9 cellular contexts compared by ENCODE assay signal in the genomic region with DNA sequence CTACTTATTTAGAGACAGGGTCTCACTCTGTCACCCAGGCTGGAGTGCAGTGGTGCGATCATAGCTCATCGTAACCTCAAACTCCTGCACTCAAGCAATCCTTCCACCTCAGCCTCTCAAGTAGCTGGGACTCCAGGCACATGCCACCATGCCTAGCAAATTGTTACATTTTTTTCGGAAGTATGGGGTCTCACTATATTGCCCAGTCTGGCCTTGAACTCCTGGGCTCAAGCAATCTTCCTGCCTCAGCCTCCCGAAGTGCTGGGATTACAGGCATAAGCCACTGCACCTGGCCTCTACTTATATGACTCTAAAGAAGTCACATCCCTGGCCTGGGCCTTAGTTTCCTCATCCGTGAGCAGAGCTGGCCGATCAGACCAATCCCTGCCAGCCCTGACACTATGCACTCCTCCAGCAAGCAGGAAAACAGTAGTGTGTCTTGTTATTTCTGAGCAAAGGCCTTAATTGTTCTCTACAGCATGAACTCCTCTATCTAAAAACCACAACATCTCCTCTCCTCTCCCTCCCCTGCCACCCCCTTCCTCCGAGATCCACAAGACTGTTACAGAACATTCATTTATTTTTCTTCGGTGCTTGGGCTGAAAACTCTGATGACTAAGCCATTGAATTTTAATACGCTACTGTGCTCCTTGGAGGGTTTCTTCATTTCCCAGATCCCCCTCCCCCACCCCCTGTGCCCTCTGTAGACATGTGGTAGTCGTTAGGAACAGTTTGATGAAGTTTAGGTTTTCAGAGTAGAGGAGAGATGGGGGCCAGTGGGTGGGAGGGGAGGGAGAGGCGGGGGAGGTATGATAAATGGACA.
DNase-seq lines count a peak whose midpoint lies in the region; ATAC-seq and TF ChIP-seq lines count a peak whose summit lies in the region.
"Had no signal": no experiment of that assay in that cellular context is flagged by ENCODE, and none has a peak within 500 bp of the region (broad histone marks: within the 10 kb centered on the region; RNA-seq: fewer than 3 reads in every experiment).

No MANE protein-coding gene starts in this region.

- no peaks in the 10 kb centered on the region for H3K36me3 Mint-ChIP-seq in activated T-cell treated with anti-CD3 and anti-CD28 coated beads, Interleukin-2, amount 50 U/mL, for 24 hours (ENCODE audit: low read depth)
- no peaks in the 10 kb centered on the region for H3K36me3 Mint-ChIP-seq in activated T-helper 2 cell treated with anti-CD3 and anti-CD28 coated beads, Interferon-gamma antibody, Interleukin-2, Interleukin-4, amounts not matched to agents 10 μg/mL and 5 μg/mL and 100 μg/mL, durations not matched to agents 14 hours and 24 hours and 36 hours (ENCODE audit: low read depth)
- no peaks in the 10 kb centered on the region for H3K36me3 Mint-ChIP-seq in type B pancreatic cell
- H3K36me3 Mint-ChIP-seq in effector memory CD8-positive, alpha-beta T cell (ENCODE audit: insufficient read depth): no peaks in the 10 kb centered on the region

- no peak for TF ChIP-seq CTCF in type B pancreatic cell (conservative IDR thresholded peaks at IDR 0.05)

- no peaks in the 10 kb centered on the region for H3K27me3 Mint-ChIP-seq in activated T-cell treated with anti-CD3 and anti-CD28 coated beads, Interleukin-2, amount 50 U/mL, for 24 hours
- H3K27me3 Mint-ChIP-seq in activated T-helper 2 cell treated with anti-CD3 and anti-CD28 coated beads, Interferon-gamma antibody, Interleukin-2, Interleukin-4, amounts not matched to agents 10 μg/mL and 5 μg/mL and 100 μg/mL, durations not matched to agents 14 hours and 24 hours and 36 hours (ENCODE audit: low read depth): no peaks in the 10 kb centered on the region
- H3K27me3 Mint-ChIP-seq in type B pancreatic cell: peaks cover 6% of the 10 kb centered on the region
- peaks cover 0 to 9% of the 10 kb centered on the region in 2 donors for H3K27me3 Mint-ChIP-seq in effector memory CD8-positive, alpha-beta T cell
- H3K27me3 Mint-ChIP-seq: central memory CD8-positive, alpha-beta T cell had no signal

- peaks cover 9% of the 10 kb centered on the region for H3K4me1 Mint-ChIP-seq in activated T-cell treated with anti-CD3 and anti-CD28 coated beads, Interleukin-2, amount 50 U/mL, for 24 hours (ENCODE audit: low read depth)
- H3K4me1 Mint-ChIP-seq in activated T-helper 2 cell treated with anti-CD3 and anti-CD28 coated beads, Interferon-gamma antibody, Interleukin-2, Interleukin-4, amounts not matched to agents 10 μg/mL and 5 μg/mL and 100 μg/mL, durations not matched to agents 14 hours and 24 hours and 36 hours (ENCODE audit: low read depth): peaks cover 32% of the 10 kb centered on the region
- peaks cover 76% of the 10 kb centered on the region for H3K4me1 Mint-ChIP-seq in type B pancreatic cell (ENCODE audit: unreplicated experiment)
- no peaks in the 10 kb centered on the region for H3K4me1 Mint-ChIP-seq in effector memory CD8-positive, alpha-beta T cell (ENCODE audit: low read depth in 2 of 2)
- H3K4me1 Mint-ChIP-seq: central memory CD8-positive, alpha-beta T cell had no signal

- no peak overlapping the region for H3K4me3 Mint-ChIP-seq in activated T-cell treated with anti-CD3 and anti-CD28 coated beads, Interleukin-2, amount 50 U/mL, for 24 hours
- no peak overlapping the region for H3K4me3 Mint-ChIP-seq in activated T-helper 2 cell treated with anti-CD3 and anti-CD28 coated beads, Interferon-gamma antibody, Interleukin-2, Interleukin-4, amounts not matched to agents 10 μg/mL and 5 μg/mL and 100 μg/mL, durations not matched to agents 14 hours and 24 hours and 36 hours (ENCODE audit: low read depth)
- peak overlapping the region; percentile 75 for H3K4me3 Mint-ChIP-seq in type B pancreatic cell
- H3K4me3 Mint-ChIP-seq in effector memory CD8-positive, alpha-beta T cell: no peak overlapping the region
- H3K4me3 Mint-ChIP-seq: central memory CD8-positive, alpha-beta T cell had no signal

- ATAC-seq in effector memory CD8-positive, alpha-beta T cell (replicated peaks): no peak

- no peaks in the 10 kb centered on the region for H3K9me3 Mint-ChIP-seq in activated T-cell treated with anti-CD3 and anti-CD28 coated beads, Interleukin-2, amount 50 U/mL, for 24 hours
- H3K9me3 Mint-ChIP-seq in activated T-helper 2 cell treated with anti-CD3 and anti-CD28 coated beads, Interferon-gamma antibody, Interleukin-2, Interleukin-4, amounts not matched to agents 10 μg/mL and 5 μg/mL and 100 μg/mL, durations not matched to agents 14 hours and 24 hours and 36 hours: no peaks in the 10 kb centered on the region
- no peaks in the 10 kb centered on the region for H3K9me3 Mint-ChIP-seq in type B pancreatic cell
- no peaks in the 10 kb centered on the region for H3K9me3 Mint-ChIP-seq in effector memory CD8-positive, alpha-beta T cell
- H3K9me3 Mint-ChIP-seq: central memory CD8-positive, alpha-beta T cell had no signal

- intact Hi-C loops in activated T-helper 2 cell treated with anti-CD3 and anti-CD28 coated beads, Interferon-gamma antibody, Interleukin-2, Interleukin-4, amounts not matched to agents 10 μg/mL and 5 μg/mL and 100 μg/mL, durations not matched to agents 14 hours and 24 hours and 36 hours (cut with micrococcal nuclease): loop anchor here (2.0 kb wide), 1 partner anchor 22 kb away; no protein-coding TSS in a partner anchor

- no peak for DNase-seq in activated T-cell treated with anti-CD3 and anti-CD28 coated beads, Interleukin-2, amount 50 U/mL, for 24 hours
- no peak for DNase-seq in activated T-cell treated with anti-CD3 and anti-CD28 coated beads, Interleukin-2, amount 50 U/mL, for 48 hours
- DNase-seq in activated T-helper 2 cell treated with anti-CD3 and anti-CD28 coated beads, Interferon-gamma antibody, Interleukin-2, Interleukin-4, amounts not matched to agents 10 μg/mL and 5 μg/mL and 100 μg/mL, durations not matched to agents 14 hours and 24 hours and 36 hours (ENCODE audit: low spot score): no peak
- peak in 31 of 51 donors; percentile 11 to 78 (median 45) for DNase-seq in hypothalamus (lab: John Stamatoyannopoulos, UW)
- DNase-seq in type B pancreatic cell (ENCODE audit: extremely low spot score, unreplicated experiment): no peak
- DNase-seq in effector memory CD8-positive, alpha-beta T cell: no peak
- no peak for DNase-seq in DMS 273 treated with DMSO at 0.1 percent for 48 hours (lab: John Stamatoyannopoulos, UW)
- no peak for DNase-seq in NCI-H82 treated with DMSO at 0.1 percent for 48 hours (lab: John Stamatoyannopoulos, UW; ENCODE audit: unreplicated experiment)

- H3K27ac Mint-ChIP-seq in activated T-cell treated with anti-CD3 and anti-CD28 coated beads, Interleukin-2, amount 50 U/mL, for 24 hours: peak overlapping the region; percentile 26
- H3K27ac Mint-ChIP-seq in activated T-helper 2 cell treated with anti-CD3 and anti-CD28 coated beads, Interferon-gamma antibody, Interleukin-2, Interleukin-4, amounts not matched to agents 10 μg/mL and 5 μg/mL and 100 μg/mL, durations not matched to agents 14 hours and 24 hours and 36 hours: peak overlapping the region; percentile 10
- peak overlapping the region; percentile 76 for H3K27ac Mint-ChIP-seq in type B pancreatic cell
- H3K27ac Mint-ChIP-seq in effector memory CD8-positive, alpha-beta T cell: no peak overlapping the region

Comparison
In these comparisons a context has a peak if more than half of its experiments do, and no peak if none do; other contexts are left out.
1. DNase-seq: peak in hypothalamus (31 of 51); none in activated T-cell treated with anti-CD3 and anti-CD28 coated beads, Interleukin-2, amount 50 U/mL, for 24 hours (single experiment), activated T-cell treated with anti-CD3 and anti-CD28 coated beads, Interleukin-2, amount 50 U/mL, for 48 hours (0 of 2), activated T-helper 2 cell treated with anti-CD3 and anti-CD28 coated beads, Interferon-gamma antibody, Interleukin-2, Interleukin-4, amounts not matched to agents 10 μg/mL and 5 μg/mL and 100 μg/mL, durations not matched to agents 14 hours and 24 hours and 36 hours (single experiment), type B pancreatic cell (single experiment), effector memory CD8-positive, alpha-beta T cell (0 of 3), DMS 273 treated with DMSO at 0.1 percent for 48 hours (single experiment) and NCI-H82 treated with DMSO at 0.1 percent for 48 hours (single experiment).
2. H3K27ac Mint-ChIP-seq: peak in activated T-cell treated with anti-CD3 and anti-CD28 coated beads, Interleukin-2, amount 50 U/mL, for 24 hours (single experiment), activated T-helper 2 cell treated with anti-CD3 and anti-CD28 coated beads, Interferon-gamma antibody, Interleukin-2, Interleukin-4, amounts not matched to agents 10 μg/mL and 5 μg/mL and 100 μg/mL, durations not matched to agents 14 hours and 24 hours and 36 hours (single experiment) and type B pancreatic cell (single experiment); none in effector memory CD8-positive, alpha-beta T cell (0 of 2).